Comparison of ENCODE assay signal across 23 cellular contexts in genomic region chr14:54709867-54710266, GRCh38.
"Had no signal": no experiment of that assay in that cellular context is flagged by ENCODE, and none has a peak within 500 bp of the region (broad histone marks: within the 10 kb centered on the region; RNA-seq: fewer than 3 reads in every experiment).

No MANE protein-coding gene starts in this region.

- H3K27ac ChIP-seq: brain microvascular endothelial cell, neural progenitor cell, spleen, testis, upper lobe of left lung, VCaP had no signal

- H3K4me1 ChIP-seq: neural progenitor cell had no signal

- H3K36me3 ChIP-seq: brain microvascular endothelial cell, neural progenitor cell, spleen, upper lobe of left lung had no signal

- H3K9ac ChIP-seq: neural progenitor cell had no signal

- H3K4me2 ChIP-seq: neural progenitor cell had no signal

- H2AFZ ChIP-seq: neural progenitor cell had no signal

- DNase-seq: activated CD4-positive, alpha-beta T cell treated with anti-CD3 and anti-CD28 coated beads, Interleukin-2, amount 10 ng/mL, durations not matched to agents 24 days and 14 days; activated gamma-delta T cell; activated naive CD4-positive, alpha-beta T cell treated with anti-CD3 and anti-CD28 coated beads, Interleukin-2, amount 50 U/mL, for 16 hours; aorta; brain microvascular endothelial cell; central memory CD4-positive, alpha-beta T cell; dermis blood vessel endothelial cell; effector CD8-positive, alpha-beta T cell; erythroblast; foreskin fibroblast; glutamatergic neuron; hypothalamus; naive thymus-derived CD8-positive, alpha-beta T cell; posterior cingulate gyrus; retina; spleen; stimulated activated CD4-positive, alpha-beta T cell treated with anti-CD3 and anti-CD28 coated beads, Interleukin-4, amount 100 ng/mL, for 1 hour; stimulated activated naive CD4-positive, alpha-beta T cell; T-cell; testis; upper lobe of left lung had no signal

- H3K4me3 ChIP-seq: neural progenitor cell, spleen, testis, upper lobe of left lung had no signal

- H3K9me3 ChIP-seq: spleen, testis, upper lobe of left lung had no signal

- ATAC-seq: naive thymus-derived CD8-positive, alpha-beta T cell; T-cell had no signal

- H3K27me3 ChIP-seq: brain microvascular endothelial cell, neural progenitor cell, spleen, testis, upper lobe of left lung had no signal
